Comparison of ENCODE assay signal across 34 cellular contexts in genomic region chr1:216483672-216484401, GRCh38.
"Had no signal": no experiment of that assay in that cellular context is flagged by ENCODE, and none has a peak within 500 bp of the region (broad histone marks: within the 10 kb centered on the region; RNA-seq: fewer than 3 reads in every experiment).

No MANE protein-coding gene starts in this region.

- H3K4me3 ChIP-seq: adrenal gland, body of pancreas, breast epithelium had no signal

- H3K27ac ChIP-seq: adrenal gland, body of pancreas, brain microvascular endothelial cell, breast epithelium, VCaP had no signal

- FAIRE-seq: astrocyte, TTC549 had no signal

- H3K9me3 ChIP-seq: adrenal gland, body of pancreas, breast epithelium had no signal

- H3K4me1 ChIP-seq: adrenal gland, body of pancreas, breast epithelium had no signal

- H3K36me3 ChIP-seq: adrenal gland, brain microvascular endothelial cell, breast epithelium had no signal

- ATAC-seq: activated CD8-positive, alpha-beta T cell treated with anti-CD3 and anti-CD28 coated beads for 36 hours; activated naive CD4-positive, alpha-beta T cell treated with anti-CD3 and anti-CD28 coated beads, Interleukin-2, amount 50 U/mL, for 72 hours; activated T-cell treated with anti-CD3 and anti-CD28 coated beads, Interleukin-2, amount 50 U/mL, for 4 hours; activated T-cell treated with anti-CD3 and anti-CD28 coated beads, Interleukin-2, amount 50 U/mL, for 72 hours; activated T-helper 17 cell treated with anti-CD3 and anti-CD28 coated beads, Interleukin-2, amount 50 U/mL, for 72 hours; body of pancreas had no signal

- H3K27me3 ChIP-seq: adrenal gland, body of pancreas, brain microvascular endothelial cell, breast epithelium had no signal

- DNase-seq: activated B cell treated with CpG ODN at 0.5 μM for 24 hours; activated CD4-positive, alpha-beta memory T cell treated with anti-CD3 and anti-CD28 coated beads for 36 hours; activated CD4-positive, alpha-beta T cell treated with anti-CD3 and anti-CD28 coated beads for 4 hours; activated CD4-positive, alpha-beta T cell treated with anti-CD3 and anti-CD28 coated beads, Interleukin-2, amount 10 ng/mL, durations not matched to agents 24 days and 14 days; activated CD4-positive, alpha-beta T cell treated with anti-CD3 and anti-CD28 coated beads, Interleukin-2, amount 50 U/mL, for 1 hour; activated CD4-positive, alpha-beta T cell treated with anti-CD3 and anti-CD28 coated beads, Interleukin-2, amount 50 U/mL, for 4 hours; activated CD4-positive, CD25-positive, alpha-beta regulatory T cell treated with anti-CD3 and anti-CD28 coated beads, Interleukin-2, amount 50 U/mL, for 72 hours; activated CD8-positive, alpha-beta memory T cell treated with anti-CD3 and anti-CD28 coated beads, Interleukin-2, amount 50 U/mL, for 4 hours; activated CD8-positive, alpha-beta T cell treated with anti-CD3 and anti-CD28 coated beads for 36 hours; activated effector memory CD4-positive, alpha-beta T cell treated with anti-CD3 and anti-CD28 coated beads, Interleukin-2, amount 50 U/mL, for 16 hours; activated gamma-delta T cell treated with Interleukin-2 at 50 U/mL for 16 hours; activated naive CD4-positive, alpha-beta T cell; activated naive CD4-positive, alpha-beta T cell treated with anti-CD3 and anti-CD28 coated beads for 36 hours; activated naive CD4-positive, alpha-beta T cell treated with anti-CD3 and anti-CD28 coated beads, Interleukin-2, amount 50 U/mL, for 16 hours; activated naive CD8-positive, alpha-beta T cell treated with anti-CD3 and anti-CD28 coated beads for 36 hours; activated T-cell treated with anti-CD3 and anti-CD28 coated beads for 4 hours; activated T-cell treated with anti-CD3 and anti-CD28 coated beads, Interleukin-2, amount 50 U/mL, for 1 hour; activated T-cell treated with anti-CD3 and anti-CD28 coated beads, Interleukin-2, amount 50 U/mL, for 4 hours; activated T-cell treated with anti-CD3 and anti-CD28 coated beads, Interleukin-2, amount 50 U/mL, for 72 hours; adrenal gland; amniotic stem cell; aorta; body of pancreas; brain microvascular endothelial cell; central memory CD4-positive, alpha-beta T cell; T-helper 1 cell; T-helper 2 cell; T-helper 9 cell had no signal
